25 cellular contexts compared by ENCODE assay signal in genomic region chr4:165516281-165516833, GRCh38.
"Had no signal": no experiment of that assay in that cellular context is flagged by ENCODE, and none has a peak within 500 bp of the region (broad histone marks: within the 10 kb centered on the region; RNA-seq: fewer than 3 reads in every experiment).

No MANE protein-coding gene starts in this region.

- H3K27ac ChIP-seq: cardiac muscle cell, SK-N-MC, WERI-Rb-1 had no signal

- H3K4me3 ChIP-seq: cardiac muscle cell, K562, SK-N-MC had no signal

- ATAC-seq: activated CD8-positive, alpha-beta T cell treated with anti-CD3 and anti-CD28 coated beads, Interleukin-2, amount 10 ng/mL, durations not matched to agents 7 days and 5 days; K562; Right ventricle myocardium inferior had no signal

- H3K36me3 ChIP-seq: cardiac muscle cell, WERI-Rb-1 had no signal

- H3K36me3 Mint-ChIP-seq: activated naive CD8-positive, alpha-beta T cell; brain had no signal

- H3K27me3 Mint-ChIP-seq: brain had no signal

- H3K27me3 ChIP-seq: cardiac muscle cell had no signal

- H3K4me3 Mint-ChIP-seq: activated CD8-positive, alpha-beta T cell treated with anti-CD3 and anti-CD28 coated beads, Interleukin-2, amount 10 ng/mL, durations not matched to agents 7 days and 5 days; activated naive CD8-positive, alpha-beta T cell; brain had no signal

- FAIRE-seq: astrocyte, K562 had no signal

- DNase-seq: activated CD4-positive, alpha-beta T cell treated with anti-CD3 and anti-CD28 coated beads for 4 hours; activated CD4-positive, alpha-beta T cell treated with anti-CD3 and anti-CD28 coated beads, Interleukin-2, amount 50 U/mL, for 4 hours; activated CD8-positive, alpha-beta memory T cell treated with anti-CD3 and anti-CD28 coated beads, Interleukin-2, amount 50 U/mL, for 48 hours; activated CD8-positive, alpha-beta T cell treated with anti-CD3 and anti-CD28 coated beads, Interleukin-2, amount 10 ng/mL, durations not matched to agents 7 days and 5 days; activated effector memory CD4-positive, alpha-beta T cell treated with anti-CD3 and anti-CD28 coated beads, Interleukin-2, amount 50 U/mL, for 16 hours; activated naive CD4-positive, alpha-beta T cell treated with Interleukin-2 at 50 U/mL for 16 hours; activated T-cell treated with anti-CD3 and anti-CD28 coated beads, Interleukin-2, amount 50 U/mL, for 1 hour; Karpas-422; MM.1S; NCI-H1105; NCI-H1436 treated with DMSO at 0.1 percent for 48 hours; NCI-H2029; NCI-H2227 treated with DMSO at 0.1 percent for 48 hours; NCI-H446 treated with DMSO at 0.1 percent for 48 hours; NCI-H526; NCI-H774; T-helper 1 cell; WERI-Rb-1 had no signal

- H3K9me3 Mint-ChIP-seq: brain had no signal
